Comparison of ENCODE assay signal across 1 cellular context in the genomic region with DNA sequence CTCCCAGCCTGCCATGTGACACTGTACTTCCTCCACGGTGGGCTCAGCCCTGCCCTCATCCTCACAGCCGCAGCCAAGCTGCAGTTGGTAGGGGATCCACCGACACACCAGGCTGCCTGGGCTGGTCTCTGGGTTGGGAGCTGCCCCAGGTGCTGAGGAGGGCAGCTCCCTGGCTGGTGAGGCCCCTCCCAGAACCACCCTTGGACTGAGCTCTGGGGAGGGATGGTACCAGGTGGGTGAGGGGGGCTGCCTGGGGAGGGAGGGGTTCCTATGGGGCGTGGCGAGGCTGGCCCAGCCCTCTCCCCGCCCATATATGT.
TF ChIP-seq lines count a peak whose summit lies in the region.

No MANE protein-coding gene starts in this region.

TF ChIP-seq in IMR-90, 13 proteins besides CTCF, POLR2A, EP300 and RAD21 (continued from another document):
- TF ChIP-seq FOS (IDR thresholded peaks at IDR 0.05; ENCODE audit: low read depth, low read length) = no peak
TF ChIP-seq in IMR-90: peak in this region for 1.
